11 cellular contexts compared by ENCODE assay signal in the genomic region with DNA sequence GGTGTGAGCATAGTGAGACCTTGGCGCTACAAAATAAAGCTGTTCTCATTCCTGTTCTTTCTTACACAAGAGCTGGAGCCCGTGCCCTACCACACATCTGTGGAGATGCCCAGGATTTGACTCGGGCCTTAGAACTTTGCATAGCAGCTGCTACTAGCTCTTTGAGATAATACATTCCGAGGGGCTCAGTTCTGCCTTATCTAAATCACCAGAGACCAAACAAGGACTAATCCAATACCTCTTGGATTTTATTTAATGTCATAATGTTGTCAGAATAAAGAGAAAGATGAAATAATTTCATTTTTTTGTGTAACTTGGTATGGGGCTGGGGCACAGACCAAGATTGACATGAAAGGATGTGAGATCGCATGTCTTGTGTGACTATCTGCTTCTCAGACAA. TPM values are rescaled to one million over a fixed set of nuclear protein-coding genes. Genes with fewer than 3 reads are reported as not detected.
DNase-seq lines count a peak whose midpoint lies in the region; ATAC-seq and TF ChIP-seq lines count a peak whose summit lies in the region.
"Had no signal": no experiment of that assay in that cellular context is flagged by ENCODE, and none has a peak within 500 bp of the region (broad histone marks: within the 10 kb centered on the region; RNA-seq: fewer than 3 reads in every experiment).

No MANE protein-coding gene starts in this region.

- DNase-seq in heart left ventricle, result no peak
- DNase-seq in right atrium auricular region (ENCODE audit: low spot score), result no peak
- peak; percentile 5 for DNase-seq in fibroblast of villous mesenchyme (ENCODE audit: low read depth)
- DNase-seq in upper lobe of left lung, result no peak
- DNase-seq in HCEC 1CT, result no peak
- DNase-seq in KBM-7, result no peak
- no peak for DNase-seq in GM03348 (ENCODE audit: low spot score)
- DNase-seq: ovary; stimulated activated CD8-positive, alpha-beta memory T cell treated with anti-CD3 and anti-CD28 coated beads, Interleukin-4, amount 100 ng/mL, for 48 hours had no signal

- H3K4me1 ChIP-seq in heart left ventricle (peaks cover 0 to 43% (median 20%) of the 10 kb centered on the region in 12 donors), right atrium auricular region (peaks cover 0 to 21% of the 10 kb centered on the region in 2 donors), upper lobe of left lung (peaks cover 21 to 27% (median 24%) of the 10 kb centered on the region in 4 donors)

- peak in 1 of 4 donors; percentile 21 for ATAC-seq in heart left ventricle
- no peak for ATAC-seq in upper lobe of left lung (ENCODE audit: low FRiP score in 2 of 2)

- no peaks in the 10 kb centered on the region for H3K27me3 ChIP-seq in heart left ventricle
- H3K27me3 ChIP-seq in right atrium auricular region, result no peaks in the 10 kb centered on the region
- no peaks in the 10 kb centered on the region for H3K27me3 ChIP-seq in upper lobe of left lung
- H3K27me3 ChIP-seq: ovary had no signal

- WGBS in heart left ventricle, 4 donors, result 62 to 72% (median 66%) methylated on average over 5 of the region's 5 CpGs
- 71 to 72% methylated on average over 5 of the region's 5 CpGs for WGBS in upper lobe of left lung, 2 donors

- intact Hi-C loops in heart left ventricle (cut with DNase I), result no loop called here

- in situ Hi-C loops in KBM-7 (cut with MboI; ENCODE audit: low pct_unique_long_range_greater_than_20kb, low sequenced_read_pairs), result loop anchor here (25.0 kb wide), 1 partner anchor 111 kb away; a partner anchor contains a TSS

- TF ChIP-seq CTCF in heart left ventricle (IDR thresholded peaks at IDR 0.05) (no peak), right atrium auricular region (IDR thresholded peaks at IDR 0.05) (no peak), VCaP (conservative IDR thresholded peaks at IDR 0.05) (no peak), fibroblast of villous mesenchyme (IDR thresholded peaks at IDR 0.05; ENCODE audit: insufficient read depth, low read depth, low read length) (no peak), upper lobe of left lung (IDR thresholded peaks at IDR 0.05) (no peak)

- TF ChIP-seq POLR2A in heart left ventricle (IDR thresholded peaks at IDR 0.05) (no peak), upper lobe of left lung (IDR thresholded peaks at IDR 0.05) (no peak)

- TF ChIP-seq EP300 in upper lobe of left lung (IDR thresholded peaks at IDR 0.05), result no peak

- H3K27ac ChIP-seq in heart left ventricle, result peak overlapping the region in 7 of 12 donors; percentile 46 to 87 (median 59)
- H3K27ac ChIP-seq in right atrium auricular region, result peak overlapping the region in 1 of 2 donors; percentile 65
- H3K27ac ChIP-seq in VCaP, result peak overlapping the region; percentile 63
- H3K27ac ChIP-seq in upper lobe of left lung, result peak overlapping the region; percentile 54 to 80 (median 74)
- H3K27ac ChIP-seq: ovary had no signal

- H3K9me3 ChIP-seq in heart left ventricle (no peaks in the 10 kb centered on the region), right atrium auricular region (no peaks in the 10 kb centered on the region), upper lobe of left lung (no peaks in the 10 kb centered on the region)
- H3K9me3 ChIP-seq: ovary had no signal

- H3K36me3 ChIP-seq in heart left ventricle (peaks cover 0 to 66% (median 30%) of the 10 kb centered on the region in 9 donors), right atrium auricular region (peaks cover 20% of the 10 kb centered on the region), upper lobe of left lung (peaks cover 0 to 61% (median 37%) of the 10 kb centered on the region in 4 donors)
- H3K36me3 ChIP-seq: ovary had no signal

- H3K4me3 ChIP-seq in heart left ventricle (no peak overlapping the region), right atrium auricular region (no peak overlapping the region), fibroblast of villous mesenchyme (ENCODE audit: low read depth, low read length) (no peak overlapping the region), upper lobe of left lung (no peak overlapping the region)
- H3K4me3 ChIP-seq: ovary had no signal

RNA-seq across cellular contexts. Expression of a gene that starts 7.6 kb away (rescaled TPM):
- total RNA-seq in heart left ventricle, result 10 to 100 TPM in 6 of 9 donors, 1 to 10 TPM in 3; 4.2 to 38.5 (median 10.5) TPM
- polyA plus RNA-seq in heart left ventricle, result 10 to 100 TPM in 1 of 2 donors, 1 to 10 TPM in 1; 5.9 to 29.8 TPM
- 10 to 100 TPM in 1 of 2 donors, 1 to 10 TPM in 1; 7.4 to 25.2 TPM for total RNA-seq in right atrium auricular region
- total RNA-seq in fibroblast of villous mesenchyme, result 22.2 and 32.4 TPM in 2 replicates
- total RNA-seq in upper lobe of left lung, result 10 to 100 TPM in 5 of 6 donors, 1 to 10 TPM in 1; 6.3 to 98.8 (median 32.9) TPM

RNA-seq across cellular contexts. Expression of a gene that starts 15.6 kb away (rescaled TPM):
- total RNA-seq in heart left ventricle, result 10 to 100 TPM; 12.3 to 25.3 (median 18.0) TPM
- 10 to 100 TPM; 13.9 to 39.8 TPM for polyA plus RNA-seq in heart left ventricle
- 10 to 100 TPM in 1 of 2 donors, 1 to 10 TPM in 1; 9.8 to 13.3 TPM for total RNA-seq in right atrium auricular region
- 20.7 and 35.4 TPM in 2 replicates for total RNA-seq in fibroblast of villous mesenchyme
- total RNA-seq in upper lobe of left lung, result 10 to 100 TPM; 20.8 to 58.7 (median 34.2) TPM

RNA-seq across cellular contexts. Expression of a gene that starts 21.8 kb away (rescaled TPM):
- total RNA-seq in heart left ventricle (10 to 100 TPM; 60.4 to 92.6 (median 76.4) TPM), right atrium auricular region (10 to 100 TPM; 72.6 to 97.6 TPM), fibroblast of villous mesenchyme (29.0 and 34.1 TPM in 2 replicates), upper lobe of left lung (100 to 1,000 TPM in 4 of 6 donors, 10 to 100 TPM in 2; 81.5 to 134 (median 119) TPM)
- 100 to 1,000 TPM in 1 of 2 donors, 10 to 100 TPM in 1; 47.9 to 109 TPM for polyA plus RNA-seq in heart left ventricle

RNA-seq across cellular contexts. Expression of a gene that starts 22.2 kb away (rescaled TPM):
- total RNA-seq in heart left ventricle (10 to 100 TPM; 16.1 to 40.9 (median 18.5) TPM), right atrium auricular region (10 to 100 TPM; 23.8 to 30.1 TPM), fibroblast of villous mesenchyme (36.3 and 41.2 TPM in 2 replicates), upper lobe of left lung (10 to 100 TPM; 31.7 to 58.8 (median 48.1) TPM)
- 10 to 100 TPM; 21.6 to 30.0 TPM for polyA plus RNA-seq in heart left ventricle

RNA-seq across cellular contexts. Expression of a gene that starts 28.5 kb away (rescaled TPM):
- under 1 TPM in 5 of 9 donors, not detected in 4; 0.21 to 0.34 (median 0.27) TPM for total RNA-seq in heart left ventricle
- not detected for polyA plus RNA-seq in heart left ventricle
- total RNA-seq in right atrium auricular region, result not detected
- total RNA-seq in fibroblast of villous mesenchyme, result not detected in 2 replicates
- total RNA-seq in upper lobe of left lung, result 1 to 10 TPM in 1 of 6 donors, under 1 TPM in 1, not detected in 4; 0.64 to 1.0 TPM
- polyA plus RNA-seq: BJ had no signal
